ENCODE assay signal across 1 cellular context in the genomic region with DNA sequence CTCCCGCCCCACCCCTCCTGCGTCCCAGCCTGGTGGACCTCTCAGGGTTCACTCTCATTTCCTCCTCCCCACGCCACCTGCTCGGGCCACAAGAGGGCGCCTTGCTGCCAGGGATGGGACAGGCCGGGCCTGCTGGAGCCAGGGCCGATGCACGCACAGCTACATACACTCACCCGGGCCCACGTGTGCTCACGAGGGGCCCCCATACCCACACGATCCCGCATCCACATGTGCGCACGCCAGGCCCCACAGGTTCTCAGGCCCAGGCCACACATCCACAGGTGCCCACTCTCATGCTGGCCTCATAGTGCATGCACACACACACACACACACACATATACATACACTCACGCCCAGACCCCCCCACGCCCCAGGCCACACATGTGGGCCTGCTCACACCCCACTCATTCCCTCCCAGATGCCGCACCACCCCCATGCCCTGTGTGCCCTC.
TF ChIP-seq lines count a peak whose summit lies in the region.

No MANE protein-coding gene starts in this region.

TF ChIP-seq in H1, 55 proteins besides CTCF, POLR2A, EP300 and RAD21 (continued from another document):
- TF ChIP-seq, protein P1, sequence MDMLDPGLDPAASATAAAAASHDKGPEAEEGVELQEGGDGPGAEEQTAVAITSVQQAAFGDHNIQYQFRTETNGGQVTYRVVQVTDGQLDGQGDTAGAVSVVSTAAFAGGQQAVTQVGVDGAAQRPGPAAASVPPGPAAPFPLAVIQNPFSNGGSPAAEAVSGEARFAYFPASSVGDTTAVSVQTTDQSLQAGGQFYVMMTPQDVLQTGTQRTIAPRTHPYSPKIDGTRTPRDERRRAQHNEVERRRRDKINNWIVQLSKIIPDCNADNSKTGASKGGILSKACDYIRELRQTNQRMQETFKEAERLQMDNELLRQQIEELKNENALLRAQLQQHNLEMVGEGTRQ (IDR thresholded peaks at IDR 0.05; ENCODE audit: low read length), result no peak; the same call in 1 of the 2 replicates
- TF ChIP-seq TCF12 (IDR thresholded peaks at IDR 0.05; ENCODE audit: low read depth, low read length) (0 out of 2 replicates have a peak, but pooled peaks have one; percentile 11), CHD1 (IDR thresholded peaks at IDR 0.05; ENCODE audit: low read depth, low read length) (no peak), SUZ12 (IDR thresholded peaks at IDR 0.05; ENCODE audit: low read length) (no peak), RFX5 (IDR thresholded peaks at IDR 0.05; ENCODE audit: borderline replicate concordance, low read depth, low read length) (no peak), GABPA (IDR thresholded peaks at IDR 0.05; ENCODE audit: borderline replicate concordance, insufficient read depth, low read length) (0 out of 2 replicates have a peak, but pooled peaks have one; percentile 60), SIRT6 (IDR thresholded peaks at IDR 0.05; ENCODE audit: low read length) (no peak), EZH2 (IDR thresholded peaks at IDR 0.05; ENCODE audit: low read depth, low read length, severe bottlenecking) (no peak), KDM5A (IDR thresholded peaks at IDR 0.05; ENCODE audit: low read length) (no peak), RBBP5 (IDR thresholded peaks at IDR 0.05; ENCODE audit: borderline replicate concordance, low read depth, low read length) (no peak), SP1 (IDR thresholded peaks at IDR 0.05; ENCODE audit: low read depth, low read length) (no peak), CBX8 (IDR thresholded peaks at IDR 0.05; ENCODE audit: borderline replicate concordance, low read depth, low read length) (no peak)
- TF ChIP-seq, protein P2, sequence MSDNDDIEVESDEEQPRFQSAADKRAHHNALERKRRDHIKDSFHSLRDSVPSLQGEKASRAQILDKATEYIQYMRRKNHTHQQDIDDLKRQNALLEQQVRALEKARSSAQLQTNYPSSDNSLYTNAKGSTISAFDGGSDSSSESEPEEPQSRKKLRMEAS (IDR thresholded peaks at IDR 0.05), result peak; percentile 54
TF ChIP-seq in H1: peak in this region for 4.
